Comparison of ENCODE assay signal across 8 cellular contexts in genomic region chr11:65506770-65507485, GRCh38. TPM values are rescaled to one million over a fixed set of nuclear protein-coding genes. Genes with fewer than 3 reads are reported as not detected.
A peak's percentile ranks its signal among the peaks of the same experiment; 100 is the strongest.
DNase-seq lines count a peak whose midpoint lies in the region; ATAC-seq and TF ChIP-seq lines count a peak whose summit lies in the region.

No MANE protein-coding gene starts in this region.

- H3K27ac ChIP-seq in dorsolateral prefrontal cortex (peak overlapping the region; percentile 27 to 100 (median 100)), vagina (peak overlapping the region; percentile 100)

- H3K27me3 ChIP-seq in dorsolateral prefrontal cortex (no peaks in the 10 kb centered on the region), mucosa of stomach (ENCODE audit: control insufficient read depth, insufficient read depth, low read length) (no peaks in the 10 kb centered on the region), vagina (no peaks in the 10 kb centered on the region)

- H3K27me3 Mint-ChIP-seq in T-helper 1 cell treated with Interleukin-12 subunit alpha and Interleukin-12 subunit beta and Interleukin-4 antibody, amounts not matched to agents 30 μg/mL and 1 μg/mL, for 36 hours (ENCODE audit: low read depth): no peaks in the 10 kb centered on the region

- TF ChIP-seq CTCF in dorsolateral prefrontal cortex (IDR thresholded peaks at IDR 0.05 in 54 of 56, conservative IDR thresholded peaks at IDR 0.05 in 2 of 56; ENCODE audit: low read depth in 1 of 56, partially characterized antibody in 56 of 56) (no peak), vagina (IDR thresholded peaks at IDR 0.05) (peak in 1 of 3 experiments; percentile 8)

- peaks cover 33% of the 10 kb centered on the region for H3K36me3 Mint-ChIP-seq in T-helper 1 cell treated with Interleukin-12 subunit alpha and Interleukin-12 subunit beta and Interleukin-4 antibody, amounts not matched to agents 30 μg/mL and 1 μg/mL, for 36 hours (ENCODE audit: low read depth)

- no peak for TF ChIP-seq POLR2A in vagina (IDR thresholded peaks at IDR 0.05)

- H3K4me1 Mint-ChIP-seq in T-helper 1 cell treated with Interleukin-12 subunit alpha and Interleukin-12 subunit beta and Interleukin-4 antibody, amounts not matched to agents 30 μg/mL and 1 μg/mL, for 36 hours (ENCODE audit: low read depth): peaks cover 52% of the 10 kb centered on the region

- H3K4me1 ChIP-seq in mucosa of stomach (ENCODE audit: control insufficient read depth, insufficient read depth, low read length) (peaks cover 47% of the 10 kb centered on the region), vagina (peaks cover 49% of the 10 kb centered on the region)

- H3K9ac ChIP-seq in mucosa of stomach (ENCODE audit: low read length): peak overlapping the region; percentile 99

- intact Hi-C loops in dorsolateral prefrontal cortex (cut with DNase I) (loop anchor here (5.0 kb wide), 2 partner anchors 35 to 90 kb away; no protein-coding TSS in a partner anchor), vagina (cut with DNase I) (loop anchor here (5.0 kb wide), 1 partner anchor 35 kb away; no protein-coding TSS in a partner anchor)

- H3K9me3 ChIP-seq in mucosa of stomach (ENCODE audit: control insufficient read depth, low read length) (no peaks in the 10 kb centered on the region), vagina (no peaks in the 10 kb centered on the region)

- peak overlapping the region in 57 of 59 donors; percentile 7 to 100 (median 91) for H3K4me3 ChIP-seq in dorsolateral prefrontal cortex
- H3K4me3 ChIP-seq in mucosa of stomach (ENCODE audit: low read length): no peak overlapping the region
- H3K4me3 ChIP-seq in vagina: peak overlapping the region; percentile 77 to 83

- peak; percentile 78 for DNase-seq in DMS153 (lab: John Stamatoyannopoulos, UW)
- DNase-seq in dorsolateral prefrontal cortex: peak in 5 of 10 donors; percentile 26 to 60 (median 34)
- no peak for DNase-seq in vagina (ENCODE audit: extremely low spot score in 2 of 2)
- no peak for DNase-seq in T-helper 9 cell

- ATAC-seq in GM19455 (IDR thresholded peaks at IDR 0.05; ENCODE audit: unreplicated experiment) (peak; percentile 42), HG03571 (IDR thresholded peaks at IDR 0.05; ENCODE audit: unreplicated experiment) (peak; percentile 20)

- H3K36me3 ChIP-seq in mucosa of stomach (ENCODE audit: control insufficient read depth, insufficient read depth, low read length) (peaks cover 36% of the 10 kb centered on the region), vagina (peaks cover 12 to 48% of the 10 kb centered on the region in 2 donors)

- H3K4me3 Mint-ChIP-seq in T-helper 1 cell treated with Interleukin-12 subunit alpha and Interleukin-12 subunit beta and Interleukin-4 antibody, amounts not matched to agents 30 μg/mL and 1 μg/mL, for 36 hours: no peak overlapping the region

- H3K9me3 Mint-ChIP-seq in T-helper 1 cell treated with Interleukin-12 subunit alpha and Interleukin-12 subunit beta and Interleukin-4 antibody, amounts not matched to agents 30 μg/mL and 1 μg/mL, for 36 hours: no peaks in the 10 kb centered on the region

- peak overlapping the region; percentile 88 for H3K27ac Mint-ChIP-seq in T-helper 1 cell treated with Interleukin-12 subunit alpha and Interleukin-12 subunit beta and Interleukin-4 antibody, amounts not matched to agents 30 μg/mL and 1 μg/mL, for 36 hours

RNA-seq across cellular contexts. Expression of gene MALAT1, which starts 8.1 kb away (rescaled TPM):
- total RNA-seq in dorsolateral prefrontal cortex: over 10,000 TPM in 119 of 120 experiments, 1,000 to 10,000 TPM in 1; 7,808 to 28,438 (median 16,246) TPM
- total RNA-seq in vagina: 16,459 TPM

RNA-seq across cellular contexts. Expression of gene SCYL1, which starts 18.0 kb away (rescaled TPM):
- total RNA-seq in dorsolateral prefrontal cortex (100 to 1,000 TPM in 34 of 120 experiments, 10 to 100 TPM in 86; 71.5 to 120 (median 93.9) TPM), vagina (77.3 TPM)

RNA-seq across cellular contexts. Expression of gene LTBP3, which starts 51.2 kb away (rescaled TPM):
- total RNA-seq in dorsolateral prefrontal cortex (100 to 1,000 TPM in 117 of 120 experiments, 10 to 100 TPM in 3; 97.2 to 228 (median 145) TPM), vagina (246 TPM)
